In the genomic region with DNA sequence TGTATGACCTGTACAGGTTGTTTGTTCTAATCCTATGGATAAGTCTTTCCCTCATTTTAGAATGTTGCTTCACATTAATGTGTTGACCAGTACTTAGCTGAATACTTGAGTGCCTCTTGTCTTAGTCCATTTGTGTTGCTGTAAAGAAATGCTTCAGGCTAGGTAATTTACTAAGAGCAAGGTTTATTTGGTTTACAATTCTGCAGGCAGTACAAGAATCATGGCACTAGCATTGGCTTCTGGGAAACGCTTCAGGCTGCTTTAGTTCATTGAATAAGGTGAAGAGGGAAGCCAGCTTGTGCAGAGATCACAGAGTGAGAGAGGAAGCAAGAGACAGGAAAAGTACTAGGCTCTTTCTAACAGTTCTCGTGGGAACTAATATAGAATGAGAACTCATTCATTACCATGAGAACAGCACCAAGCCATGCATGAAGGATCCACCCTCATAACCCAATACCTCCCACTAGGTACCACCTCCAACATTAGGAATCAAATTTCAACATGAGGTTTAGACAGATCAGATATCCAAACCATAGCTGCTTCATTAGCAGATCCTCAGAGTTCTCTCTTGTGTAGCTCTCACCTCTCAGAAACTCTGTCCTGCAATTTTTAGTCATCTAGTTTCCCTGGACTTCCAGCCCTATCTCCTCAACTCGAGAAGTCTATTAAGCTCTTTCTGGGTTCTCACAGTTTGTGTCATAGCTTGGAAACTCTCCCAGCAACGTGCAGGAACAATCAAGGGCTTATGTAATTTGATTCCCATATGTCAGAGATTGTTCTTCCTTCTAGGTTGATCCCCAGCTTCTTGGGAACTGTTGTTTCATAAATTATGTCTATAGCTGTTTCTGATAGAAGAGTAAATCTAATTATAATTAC, we compare ENCODE assay signal across 10 cellular contexts.
DNase-seq lines count a peak whose midpoint lies in the region; ATAC-seq and TF ChIP-seq lines count a peak whose summit lies in the region.
"Had no signal": no experiment of that assay in that cellular context is flagged by ENCODE, and none has a peak within 500 bp of the region (broad histone marks: within the 10 kb centered on the region; RNA-seq: fewer than 3 reads in every experiment).

No MANE protein-coding gene starts in this region.

- 14 to 36% methylated on average over 4 of the region's 4 CpGs for WGBS in esophagus squamous epithelium, 2 donors

- DNase-seq in D341Med (ENCODE audit: low spot score) (peak; percentile 43), MG63 (peak; percentile 58), SW480 (ENCODE audit: low spot score) (peak; percentile 5), left kidney (ENCODE audit: low read depth, low spot score) (peak; percentile 54), esophagus squamous epithelium (lab: John Stamatoyannopoulos, UW) (no peak), HT-29 (ENCODE audit: low spot score) (no peak), cerebellar nuclear complex (lab: John Stamatoyannopoulos, UW) (no peak)
- DNase-seq: MV-4-11; stimulated activated naive CD4-positive, alpha-beta T cell had no signal

- no peak overlapping the region for H3K4me3 ChIP-seq in MG63
- H3K4me3 ChIP-seq in esophagus squamous epithelium, result no peak overlapping the region

- no peaks in the 10 kb centered on the region for H3K36me3 ChIP-seq in MG63
- H3K36me3 ChIP-seq in esophagus squamous epithelium, result no peaks in the 10 kb centered on the region

- H3K9me3 ChIP-seq in MG63 (no peaks in the 10 kb centered on the region; the same call in 1 of the 2 replicates), esophagus squamous epithelium (no peaks in the 10 kb centered on the region)

- TF ChIP-seq POLR2A in esophagus squamous epithelium (IDR thresholded peaks at IDR 0.05), result no peak

- ATAC-seq in GM19395 (IDR thresholded peaks at IDR 0.05; ENCODE audit: unreplicated experiment), result no peak

- peak overlapping the region in 1 of 4 donors; percentile 17 for H3K27ac ChIP-seq in esophagus squamous epithelium

- TF ChIP-seq CTCF in esophagus squamous epithelium (IDR thresholded peaks at IDR 0.05), result no peak

- peaks cover 0 to 9% (median 4%) of the 10 kb centered on the region in 3 donors for H3K4me1 ChIP-seq in esophagus squamous epithelium

- intact Hi-C loops in esophagus squamous epithelium (cut with DNase I), result no loop called here

- H3K27me3 ChIP-seq in MG63 (no peaks in the 10 kb centered on the region), esophagus squamous epithelium (no peaks in the 10 kb centered on the region)

Comparison
In these comparisons a context has a peak if more than half of its experiments do, and no peak if none do; other contexts are left out.
1. DNase-seq: peak in D341Med (single experiment), MG63 (single experiment), SW480 (single experiment) and left kidney (single experiment); none in esophagus squamous epithelium (single experiment), HT-29 (single experiment) and cerebellar nuclear complex (0 of 2).